ENCODE assay signal across 2 cellular contexts in the genomic region with DNA sequence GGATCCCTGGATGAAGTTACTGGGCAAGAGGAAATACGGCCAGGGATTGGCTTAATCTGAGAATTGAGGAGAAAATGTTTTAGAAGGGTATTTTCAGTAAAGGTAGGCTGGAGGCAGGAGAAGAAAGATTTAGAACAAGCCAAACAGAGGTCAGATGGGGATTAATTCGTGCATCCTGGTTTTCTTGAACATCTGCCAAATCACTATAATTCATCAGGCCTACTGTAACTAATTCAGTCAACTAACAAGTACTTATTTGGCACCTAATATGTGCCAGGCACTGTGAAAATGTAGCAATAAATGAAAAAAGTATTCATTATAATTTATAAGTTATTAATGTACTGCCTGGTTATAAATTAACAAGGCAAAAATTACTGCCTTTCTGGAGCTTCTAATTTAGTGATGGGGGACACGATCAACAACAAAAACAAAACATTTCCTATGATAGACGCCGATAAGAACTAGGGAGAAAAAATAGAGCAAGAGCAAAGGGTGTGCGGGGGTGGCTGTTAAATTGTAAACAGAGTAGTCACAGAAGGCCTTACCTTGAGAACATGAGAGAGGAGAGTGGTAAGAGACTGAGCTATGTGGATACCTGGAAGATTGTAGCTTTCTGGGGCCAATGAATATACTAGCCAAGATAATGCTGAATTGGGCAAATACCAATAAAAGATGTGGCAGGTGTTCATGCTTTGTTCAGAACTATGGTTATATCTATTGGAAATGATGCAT.
TF ChIP-seq lines count a peak whose summit lies in the region.

No MANE protein-coding gene starts in this region.

TF ChIP-seq in HEK293, 187 proteins besides CTCF, POLR2A, EP300 and RAD21:
- TF ChIP-seq, protein P1, sequence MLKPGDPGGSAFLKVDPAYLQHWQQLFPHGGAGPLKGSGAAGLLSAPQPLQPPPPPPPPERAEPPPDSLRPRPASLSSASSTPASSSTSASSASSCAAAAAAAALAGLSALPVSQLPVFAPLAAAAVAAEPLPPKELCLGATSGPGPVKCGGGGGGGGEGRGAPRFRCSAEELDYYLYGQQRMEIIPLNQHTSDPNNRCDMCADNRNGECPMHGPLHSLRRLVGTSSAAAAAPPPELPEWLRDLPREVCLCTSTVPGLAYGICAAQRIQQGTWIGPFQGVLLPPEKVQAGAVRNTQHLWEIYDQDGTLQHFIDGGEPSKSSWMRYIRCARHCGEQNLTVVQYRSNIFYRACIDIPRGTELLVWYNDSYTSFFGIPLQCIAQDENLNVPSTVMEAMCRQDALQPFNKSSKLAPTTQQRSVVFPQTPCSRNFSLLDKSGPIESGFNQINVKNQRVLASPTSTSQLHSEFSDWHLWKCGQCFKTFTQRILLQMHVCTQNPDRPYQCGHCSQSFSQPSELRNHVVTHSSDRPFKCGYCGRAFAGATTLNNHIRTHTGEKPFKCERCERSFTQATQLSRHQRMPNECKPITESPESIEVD (tag by site-specific recombination; IDR thresholded peaks at IDR 0.05), result 0 out of 2 replicates have a peak, but pooled peaks have one; percentile 15
- TF ChIP-seq ZNF664 (tag by site-specific recombination; IDR thresholded peaks at IDR 0.05) (peak; percentile 41; the same call in 1 of the 2 replicates), ZNF366 (tag by site-specific recombination; conservative IDR thresholded peaks at IDR 0.05) (no peak)

TF ChIP-seq in K562, 482 proteins besides CTCF, POLR2A, EP300 and RAD21 (continued from another document):
- TF ChIP-seq, protein P2, sequence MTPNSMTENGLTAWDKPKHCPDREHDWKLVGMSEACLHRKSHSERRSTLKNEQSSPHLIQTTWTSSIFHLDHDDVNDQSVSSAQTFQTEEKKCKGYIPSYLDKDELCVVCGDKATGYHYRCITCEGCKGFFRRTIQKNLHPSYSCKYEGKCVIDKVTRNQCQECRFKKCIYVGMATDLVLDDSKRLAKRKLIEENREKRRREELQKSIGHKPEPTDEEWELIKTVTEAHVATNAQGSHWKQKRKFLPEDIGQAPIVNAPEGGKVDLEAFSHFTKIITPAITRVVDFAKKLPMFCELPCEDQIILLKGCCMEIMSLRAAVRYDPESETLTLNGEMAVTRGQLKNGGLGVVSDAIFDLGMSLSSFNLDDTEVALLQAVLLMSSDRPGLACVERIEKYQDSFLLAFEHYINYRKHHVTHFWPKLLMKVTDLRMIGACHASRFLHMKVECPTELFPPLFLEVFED (CRISPR knock-in tag; conservative IDR thresholded peaks at IDR 0.05), result no peak
- TF ChIP-seq EGR1 (conservative IDR thresholded peaks at IDR 0.05) (0 out of 2 replicates have a peak, but pooled peaks have one; percentile 17), TCF7 (IDR thresholded peaks at IDR 0.05; ENCODE audit: borderline replicate concordance) (no peak), GATA2 (CRISPR knock-in tag; IDR thresholded peaks at IDR 0.05) (no peak), ZNF133 (CRISPR knock-in tag; IDR thresholded peaks at IDR 0.05) (no peak), KLF10 (CRISPR knock-in tag; IDR thresholded peaks at IDR 0.05) (no peak)
- TF ChIP-seq, protein P3, sequence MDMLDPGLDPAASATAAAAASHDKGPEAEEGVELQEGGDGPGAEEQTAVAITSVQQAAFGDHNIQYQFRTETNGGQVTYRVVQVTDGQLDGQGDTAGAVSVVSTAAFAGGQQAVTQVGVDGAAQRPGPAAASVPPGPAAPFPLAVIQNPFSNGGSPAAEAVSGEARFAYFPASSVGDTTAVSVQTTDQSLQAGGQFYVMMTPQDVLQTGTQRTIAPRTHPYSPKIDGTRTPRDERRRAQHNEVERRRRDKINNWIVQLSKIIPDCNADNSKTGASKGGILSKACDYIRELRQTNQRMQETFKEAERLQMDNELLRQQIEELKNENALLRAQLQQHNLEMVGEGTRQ (CRISPR knock-in tag; IDR thresholded peaks at IDR 0.05), result no peak
